Comparison of ENCODE assay signal across 10 cellular contexts in genomic region chr19:4122480-4122879, GRCh38. TPM values are rescaled to one million over a fixed set of nuclear protein-coding genes. Genes with fewer than 3 reads are reported as not detected.
DNase-seq lines count a peak whose midpoint lies in the region; ATAC-seq and TF ChIP-seq lines count a peak whose summit lies in the region.
"Had no signal": no experiment of that assay in that cellular context is flagged by ENCODE, and none has a peak within 500 bp of the region (broad histone marks: within the 10 kb centered on the region; RNA-seq: fewer than 3 reads in every experiment).

No MANE protein-coding gene starts in this region.

- H3K4me3 ChIP-seq in AG04450 (ENCODE audit: low read depth, low read length), result peak overlapping the region; percentile 86
- peak overlapping the region; percentile 65 to 80 for H3K4me3 ChIP-seq in muscle layer of duodenum (ENCODE audit: low read depth in 1 of 2, low read length in 2 of 2)
- H3K4me3 ChIP-seq in testis, result no peak overlapping the region

- intact Hi-C loops in testis (cut with DNase I; ENCODE audit: low total_unique reads), result no loop called here

- peaks cover 0 to 10% of the 10 kb centered on the region in 2 donors for H3K36me3 ChIP-seq in muscle layer of duodenum (ENCODE audit: control insufficient read depth in 1 of 2, insufficient read depth in 2 of 2, low read length in 2 of 2)
- no peaks in the 10 kb centered on the region for H3K36me3 ChIP-seq in testis (ENCODE audit: low read depth, missing control alignments)

- H3K27me3 ChIP-seq in AG04450 (ENCODE audit: control insufficient read depth, insufficient read depth, low read length), result no peaks in the 10 kb centered on the region
- no peaks in the 10 kb centered on the region for H3K27me3 ChIP-seq in muscle layer of duodenum (ENCODE audit: low read depth, low read length)
- H3K27me3 ChIP-seq in testis, result no peaks in the 10 kb centered on the region

- peak overlapping the region; percentile 82 to 97 (median 90) for H3K4me3 Mint-ChIP-seq in IgD-negative memory B cell
- H3K4me3 Mint-ChIP-seq in central memory CD8-positive, alpha-beta T cell, result peak overlapping the region; percentile 91

- H3K9me3 ChIP-seq in AG04450 (ENCODE audit: control insufficient read depth, insufficient read depth, low read length) (no peaks in the 10 kb centered on the region; the same call in 1 of the 2 replicates), muscle layer of duodenum (ENCODE audit: control insufficient read depth in 1 of 2, low read length in 2 of 2) (no peaks in the 10 kb centered on the region), testis (no peaks in the 10 kb centered on the region)

- peak overlapping the region in 2 of 3 donors; percentile 82 to 96 for H3K27ac Mint-ChIP-seq in IgD-negative memory B cell
- H3K27ac Mint-ChIP-seq in central memory CD8-positive, alpha-beta T cell (ENCODE audit: low read depth), result peak overlapping the region; percentile 98

- no peaks in the 10 kb centered on the region for H3K9me3 Mint-ChIP-seq in IgD-negative memory B cell
- H3K9me3 Mint-ChIP-seq in central memory CD8-positive, alpha-beta T cell, result no peaks in the 10 kb centered on the region

- ATAC-seq in central memory CD8-positive, alpha-beta T cell (replicated peaks; ENCODE audit: extremely low read depth, poor library complexity, severe bottlenecking), result no peak
- no peak for ATAC-seq in HG03280 (IDR thresholded peaks at IDR 0.05; ENCODE audit: unreplicated experiment)

- peaks cover 7 to 30% of the 10 kb centered on the region in 2 donors for H3K4me1 ChIP-seq in muscle layer of duodenum (ENCODE audit: control insufficient read depth in 1 of 2, insufficient read depth in 2 of 2, low read length in 2 of 2)
- H3K4me1 ChIP-seq in testis, result peaks cover 10% of the 10 kb centered on the region

- WGBS in testis, 2 donors, result 53 to 69% methylated on average over 4 of the region's 5 CpGs

- CTCF ChIA-PET in AG04450 (lab: Charles Lee), result no interaction called here

- no peaks in the 10 kb centered on the region for H3K36me3 Mint-ChIP-seq in IgD-negative memory B cell
- peaks cover 16% of the 10 kb centered on the region for H3K36me3 Mint-ChIP-seq in central memory CD8-positive, alpha-beta T cell (ENCODE audit: insufficient read depth)

- H3K27ac ChIP-seq in AG04450 (ENCODE audit: low read depth, low read length) (no peak overlapping the region), muscle layer of duodenum (ENCODE audit: low read length) (peak overlapping the region; percentile 76), testis (no peak overlapping the region)

- TF ChIP-seq CTCF in AG04450 (IDR thresholded peaks at IDR 0.05; ENCODE audit: low read depth, low read length) (no peak), testis (IDR thresholded peaks at IDR 0.05) (no peak)

- peaks cover 3 to 15% (median 10%) of the 10 kb centered on the region in 3 donors for H3K4me1 Mint-ChIP-seq in IgD-negative memory B cell
- H3K4me1 Mint-ChIP-seq in central memory CD8-positive, alpha-beta T cell, result peaks cover 31% of the 10 kb centered on the region

- POLR2A ChIA-PET in AG04450 (lab: Yijun Ruan, JAX), result no interaction called here

- no peak for TF ChIP-seq POLR2A in testis (IDR thresholded peaks at IDR 0.05)

- DNase-seq in AG04450 (ENCODE audit: low read depth, low spot score), result no peak
- DNase-seq in central memory CD8-positive, alpha-beta T cell (ENCODE audit: low spot score in 2 of 2), result no peak
- DNase-seq in RPMI8226, result no peak
- no peak for DNase-seq in stimulated activated CD4-positive, alpha-beta T cell treated with anti-CD3 and anti-CD28 coated beads, Interleukin-15, amount 100 ng/mL, for 24 hours
- DNase-seq in testis, result no peak
- DNase-seq: activated gamma-delta T cell, NCI-H1105 had no signal

- H3K27me3 Mint-ChIP-seq in IgD-negative memory B cell, result no peaks in the 10 kb centered on the region
- no peaks in the 10 kb centered on the region for H3K27me3 Mint-ChIP-seq in central memory CD8-positive, alpha-beta T cell

RNA-seq across cellular contexts. Expression of gene MAP2K2, which starts 1.4 kb away (rescaled TPM):
- polyA plus RNA-seq in AG04450 (2011; rRNA removed) (65.1 and 104 TPM in 2 replicates), IgD-negative memory B cell (69.1 TPM), testis (ENCODE audit: insufficient read depth, low read depth, low replicate concordance) (241 TPM)
- polyA minus RNA-seq in AG04450 (2011; rRNA and poly(A)+ RNA removed), result 75.9 and 88.2 TPM in 2 replicates
- 100 to 1,000 TPM; 181 to 225 TPM for total RNA-seq in testis

RNA-seq across cellular contexts. Expression of gene CREB3L3, which starts 31.0 kb away (rescaled TPM):
- polyA plus RNA-seq in AG04450 (2011; rRNA removed), result not detected in 2 replicates
- polyA minus RNA-seq in AG04450 (2011; rRNA and poly(A)+ RNA removed), result not detected in 2 replicates
- polyA plus RNA-seq in IgD-negative memory B cell, result not detected
- under 1 TPM; 0.56 to 0.63 TPM for total RNA-seq in testis
- polyA plus RNA-seq in testis (ENCODE audit: insufficient read depth, low read depth, low replicate concordance), result 0.36 TPM

RNA-seq across cellular contexts. Expression of gene ZBTB7A, which starts 55.8 kb away (rescaled TPM):
- polyA plus RNA-seq in AG04450 (2011; rRNA removed) (2.7 and 4.0 TPM in 2 replicates), IgD-negative memory B cell (75.7 TPM), testis (ENCODE audit: insufficient read depth, low read depth, low replicate concordance) (7.5 TPM)
- polyA minus RNA-seq in AG04450 (2011; rRNA and poly(A)+ RNA removed), result 2.2 and 2.7 TPM in 2 replicates
- 10 to 100 TPM; 42.2 to 49.4 TPM for total RNA-seq in testis

RNA-seq across cellular contexts. Expression of gene SIRT6, which starts 59.9 kb away (rescaled TPM):
- polyA plus RNA-seq in AG04450 (2011; rRNA removed) (12.6 and 16.0 TPM in 2 replicates), IgD-negative memory B cell (4.8 TPM), testis (ENCODE audit: insufficient read depth, low read depth, low replicate concordance) (14.7 TPM)
- polyA minus RNA-seq in AG04450 (2011; rRNA and poly(A)+ RNA removed), result 7.6 and 10.8 TPM in 2 replicates
- 10 to 100 TPM; 22.0 to 29.2 TPM for total RNA-seq in testis

Comparison
In these comparisons a context has a peak if more than half of its experiments do, and no peak if none do; other contexts are left out.
1. H3K4me3 ChIP-seq: peak in AG04450 (single experiment) and muscle layer of duodenum (2 of 2); none in testis (0 of 2).